8 cellular contexts compared by ENCODE assay signal in the genomic region with DNA sequence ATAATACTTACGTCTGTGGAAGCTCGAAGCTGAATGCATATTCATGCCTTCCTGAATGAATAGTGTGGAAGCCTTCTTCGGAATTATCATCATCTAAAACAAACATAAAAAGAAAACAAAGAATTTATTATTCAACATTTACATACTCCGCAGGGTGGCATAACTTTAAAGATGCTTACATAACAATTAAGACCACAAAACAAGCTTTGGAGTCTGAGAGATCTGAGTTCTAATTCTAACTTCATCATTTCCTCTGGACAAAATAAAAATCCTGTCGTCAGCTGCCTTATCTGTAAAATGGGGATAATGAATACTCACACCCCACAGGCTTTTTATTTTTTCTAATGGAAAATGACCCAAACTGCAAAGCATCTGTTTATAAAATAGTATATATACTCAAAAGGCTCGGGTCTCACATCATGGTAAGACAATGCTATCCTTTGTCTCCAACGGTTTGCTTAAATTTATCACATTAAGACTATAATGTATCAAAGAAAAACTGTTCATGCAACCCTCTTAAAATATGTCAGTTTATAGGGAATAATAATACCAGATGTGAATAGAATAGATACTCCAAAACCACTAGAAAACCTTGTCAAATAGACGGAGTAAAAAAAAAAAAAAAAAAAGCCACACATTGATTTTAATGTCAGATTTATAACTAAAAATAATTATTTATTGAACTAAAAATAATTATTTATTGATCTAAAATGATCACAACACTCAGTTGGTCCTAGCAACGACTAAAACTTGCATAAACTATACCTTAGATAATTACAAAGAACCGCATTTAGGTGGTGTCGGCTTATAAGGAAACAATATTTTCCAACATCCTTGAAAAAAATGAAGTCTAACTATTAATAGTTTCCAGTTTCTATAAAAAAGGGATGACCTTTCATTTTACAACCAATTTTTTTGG. TPM values are rescaled to one million over a fixed set of nuclear protein-coding genes. Genes with fewer than 3 reads are reported as not detected.
DNase-seq lines count a peak whose midpoint lies in the region; ATAC-seq and TF ChIP-seq lines count a peak whose summit lies in the region.

No MANE protein-coding gene starts in this region.

- peaks cover 13 to 20% of the 10 kb centered on the region in 2 donors for H3K36me3 Mint-ChIP-seq in activated naive CD4-positive, alpha-beta T cell treated with anti-CD3 and anti-CD28 coated beads, Interleukin-2, amount 50 U/mL, for 72 hours

- H3K36me3 ChIP-seq in heart right ventricle (peaks cover 0 to 48% (median 20%) of the 10 kb centered on the region in 9 donors), kidney epithelial cell (ENCODE audit: control insufficient read depth, insufficient read depth, low read length) (peaks cover 2% of the 10 kb centered on the region), thyroid gland (peaks cover 17 to 42% of the 10 kb centered on the region in 2 donors)

- peak overlapping the region; percentile 58 to 84 (median 78) for H3K4me3 ChIP-seq in heart right ventricle
- H3K4me3 ChIP-seq in kidney epithelial cell (ENCODE audit: low read depth, low read length) = peak overlapping the region; percentile 66
- peak overlapping the region in 2 of 3 donors; percentile 74 to 90 for H3K4me3 ChIP-seq in thyroid gland (replicated peaks in 1 of 3)

- H3K27ac ChIP-seq in heart right ventricle (peak overlapping the region; percentile 92 to 99 (median 98)), thyroid gland (peak overlapping the region; percentile 94 to 100 (median 100))

- no peaks in the 10 kb centered on the region for H3K9me3 Mint-ChIP-seq in activated naive CD4-positive, alpha-beta T cell treated with anti-CD3 and anti-CD28 coated beads, Interleukin-2, amount 50 U/mL, for 72 hours

- no peaks in the 10 kb centered on the region for H3K9me3 ChIP-seq in heart right ventricle
- H3K9me3 ChIP-seq in thyroid gland = no peaks in the 10 kb centered on the region

- TF ChIP-seq POLR2A in thyroid gland (IDR thresholded peaks at IDR 0.05) = no peak

- H3K27me3 ChIP-seq in heart right ventricle (no peaks in the 10 kb centered on the region), kidney epithelial cell (ENCODE audit: control insufficient read depth, insufficient read depth, low read length) (no peaks in the 10 kb centered on the region), thyroid gland (no peaks in the 10 kb centered on the region)

- peak overlapping the region; percentile 91 to 92 for H3K27ac Mint-ChIP-seq in activated naive CD4-positive, alpha-beta T cell treated with anti-CD3 and anti-CD28 coated beads, Interleukin-2, amount 50 U/mL, for 72 hours

- ATAC-seq in heart right ventricle (no peak), HG02610 (IDR thresholded peaks at IDR 0.05; ENCODE audit: unreplicated experiment) (no peak), GM18517 (IDR thresholded peaks at IDR 0.05; ENCODE audit: unreplicated experiment) (no peak)
- no peak for ATAC-seq in activated naive CD4-positive, alpha-beta T cell treated with anti-CD3 and anti-CD28 coated beads, Interleukin-2, amount 50 U/mL, for 72 hours

- DNase-seq in heart right ventricle (no peak), cardiac septum (ENCODE audit: low spot score) (no peak), kidney epithelial cell (ENCODE audit: low read depth) (no peak), thyroid gland (no peak), DMS153 treated with DMSO at 0.1 percent for 48 hours (lab: John Stamatoyannopoulos, UW; ENCODE audit: unreplicated experiment) (no peak)
- DNase-seq in activated naive CD4-positive, alpha-beta T cell treated with anti-CD3 and anti-CD28 coated beads, Interleukin-2, amount 50 U/mL, for 72 hours (ENCODE audit: low spot score in 2 of 2) = no peak

- H3K4me1 ChIP-seq in heart right ventricle = peaks cover 0 to 54% (median 40%) of the 10 kb centered on the region in 9 donors
- peaks cover 31 to 40% of the 10 kb centered on the region in 2 donors for H3K4me1 ChIP-seq in thyroid gland

- WGBS in heart right ventricle, 2 donors = 29 to 30% methylated on average over 11 of the region's 11 CpGs
- 14 to 18% methylated on average over 11 of the region's 11 CpGs for WGBS in thyroid gland, 2 donors

- intact Hi-C loops in heart right ventricle (cut with DNase I) = loop anchor here in 2 of 10 donors (10.0 kb wide), 1 partner anchor 64 kb away; no protein-coding TSS in a partner anchor
- intact Hi-C loops in cardiac septum (cut with DNase I) = no loop called here
- intact Hi-C loops in thyroid gland (cut with DNase I) = no loop called here

- no peak for TF ChIP-seq CTCF in heart right ventricle (IDR thresholded peaks at IDR 0.05)
- no peak for TF ChIP-seq CTCF in kidney epithelial cell (IDR thresholded peaks at IDR 0.05; ENCODE audit: insufficient read depth, low read length, poor library complexity, severe bottlenecking)
- TF ChIP-seq CTCF in thyroid gland (IDR thresholded peaks at IDR 0.05) = no peak

RNA-seq across cellular contexts. Expression of gene ARRDC3, which starts 4.2 kb away (rescaled TPM):
- total RNA-seq in heart right ventricle (10 to 100 TPM in 8 of 10 donors, 1 to 10 TPM in 2; 9.4 to 61.5 (median 21.0) TPM), cardiac septum (20.1 TPM), kidney epithelial cell (35.2 and 39.1 TPM in 2 replicates), thyroid gland (100 to 1,000 TPM; 168 to 289 (median 228) TPM)
- polyA plus RNA-seq in heart right ventricle = 1 to 10 TPM; 4.8 to 5.8 TPM
- total RNA-seq in activated naive CD4-positive, alpha-beta T cell treated with anti-CD3 and anti-CD28 coated beads, Interleukin-2, amount 50 U/mL, for 72 hours = 10 to 100 TPM; 10.4 to 49.4 TPM
